Comparison of ENCODE assay signal across 10 cellular contexts in the genomic region with DNA sequence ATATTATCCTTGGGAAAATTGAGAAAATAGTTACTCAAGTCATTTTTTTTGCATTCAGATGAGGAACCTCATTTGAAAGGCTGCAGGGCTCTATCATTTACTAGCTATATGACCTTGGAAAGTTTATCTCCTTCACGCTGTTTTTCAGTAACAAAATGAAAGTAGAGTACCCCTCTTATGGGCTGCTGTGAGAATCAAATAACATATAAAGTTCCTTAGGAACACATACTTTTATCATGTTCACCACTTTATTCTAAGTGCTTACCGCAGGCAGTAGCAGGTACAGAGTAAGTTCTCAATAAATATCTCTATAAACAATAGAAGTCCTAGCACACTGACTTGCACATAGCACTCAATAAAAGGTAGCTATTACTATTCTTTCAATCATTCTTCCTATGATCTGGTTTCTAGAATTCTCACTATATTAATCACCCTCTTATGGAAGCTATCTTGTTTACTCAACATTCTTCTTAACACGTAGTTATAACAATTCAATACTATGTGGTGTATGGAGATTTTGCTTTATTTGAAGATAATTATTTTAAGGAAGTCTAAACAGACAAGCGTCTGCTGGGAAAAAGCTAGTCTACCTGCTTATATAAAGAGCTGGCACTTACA. TPM values are rescaled to one million over a fixed set of nuclear protein-coding genes. Genes with fewer than 3 reads are reported as not detected.
DNase-seq lines count a peak whose midpoint lies in the region; ATAC-seq, FAIRE-seq and TF ChIP-seq lines count a peak whose summit lies in the region.
"Had no signal": no experiment of that assay in that cellular context is flagged by ENCODE, and none has a peak within 500 bp of the region (broad histone marks: within the 10 kb centered on the region; RNA-seq: fewer than 3 reads in every experiment).

No MANE protein-coding gene starts in this region.

- DNase-seq in A549 (ENCODE audit: low read depth in 1 of 2, low spot score in 1 of 2) (no peak), GM23248 (no peak), mesenchymal stem cell (peak; percentile 32), SW480 (ENCODE audit: low spot score) (no peak), A172 (ENCODE audit: low spot score) (no peak)
- DNase-seq in activated naive CD8-positive, alpha-beta T cell treated with anti-CD3 and anti-CD28 coated beads for 36 hours = no peak
- DNase-seq: activated CD8-positive, alpha-beta memory T cell treated with anti-CD3 and anti-CD28 coated beads, Interleukin-2, amount 50 U/mL, for 48 hours; stimulated activated CD4-positive, alpha-beta T cell treated with anti-CD3 and anti-CD28 coated beads, Interleukin-4, amount 100 ng/mL, for 4 hours had no signal

- H3K4me1 Mint-ChIP-seq in activated naive CD8-positive, alpha-beta T cell treated with anti-CD3 and anti-CD28 coated beads for 36 hours = peaks cover 25% of the 10 kb centered on the region

- CTCF ChIA-PET in A549 (lab: Yijun Ruan, JAX) = interaction anchor here (1.0 to 1.1 kb wide), 2 partner anchors 58 to 117 kb away, joined by 3 to 4 read pairs; no protein-coding TSS in a partner anchor

- no peak overlapping the region for H3K14ac ChIP-seq in mesenchymal stem cell (ENCODE audit: low read length in 2 of 2)

- no peaks in the 10 kb centered on the region for H3K9me3 Mint-ChIP-seq in activated naive CD8-positive, alpha-beta T cell treated with anti-CD3 and anti-CD28 coated beads for 36 hours

- H3K4me3 ChIP-seq in A549 = peak overlapping the region; percentile 65
- peak overlapping the region; percentile 94 for H3K4me3 ChIP-seq in GM23248
- H3K4me3 ChIP-seq in mesenchymal stem cell (ENCODE audit: insufficient read depth in 1 of 2, low read depth in 1 of 2, low read length in 2 of 2) = peak overlapping the region in 1 of 2 experiments; percentile 90

- peak overlapping the region; percentile 89 for H3K4me3 Mint-ChIP-seq in activated naive CD8-positive, alpha-beta T cell treated with anti-CD3 and anti-CD28 coated beads for 36 hours

- 63% methylated on average over 4 of the region's 4 CpGs for WGBS in A549 (ENCODE audit: missing lambda C conversion rate)
- 74 to 79% methylated on average over 4 of the region's 4 CpGs for WGBS in GM23248 (ENCODE audit: low coverage in 1 of 2, low lambda C conversion rate in 2 of 2, missing lambda C conversion rate in 2 of 2), 2 experiments
- 61% methylated on average over 1 of the region's 4 CpGs for WGBS in mesenchymal stem cell

- no peak overlapping the region for H2BK15ac ChIP-seq in mesenchymal stem cell (ENCODE audit: low read depth, poor library complexity, severe bottlenecking)

- FAIRE-seq in A549 (lab: Jason Lieb, UNC) = no peak

- no peaks in the 10 kb centered on the region for H3K9me2 ChIP-seq in GM23248 (ENCODE audit: insufficient read depth)

- H3K27ac Mint-ChIP-seq in activated naive CD8-positive, alpha-beta T cell treated with anti-CD3 and anti-CD28 coated beads for 36 hours = peak overlapping the region; percentile 38

- H3K9me3 ChIP-seq in A549 (no peaks in the 10 kb centered on the region), GM23248 (ENCODE audit: low read depth) (no peaks in the 10 kb centered on the region), mesenchymal stem cell (ENCODE audit: control insufficient read depth, low read length) (no peaks in the 10 kb centered on the region)

- H3K4me1 ChIP-seq in A549 (peaks cover 25% of the 10 kb centered on the region), GM23248 (ENCODE audit: insufficient read depth) (peaks cover 35% of the 10 kb centered on the region), mesenchymal stem cell (ENCODE audit: control insufficient read depth, insufficient read depth, low read depth, low read length) (no peaks in the 10 kb centered on the region)

- H3K27ac ChIP-seq in A549 (peak overlapping the region in 1 of 2 experiments; percentile 96; a peak in 3 of 6 replicates), GM23248 (no peak overlapping the region), mesenchymal stem cell (ENCODE audit: low read length, poor library complexity, severe bottlenecking) (no peak overlapping the region)

- peaks cover 46% of the 10 kb centered on the region for H3K79me2 ChIP-seq in GM23248 (ENCODE audit: insufficient read depth)

- no peaks in the 10 kb centered on the region for H3K27me3 Mint-ChIP-seq in activated naive CD8-positive, alpha-beta T cell treated with anti-CD3 and anti-CD28 coated beads for 36 hours

- H3K36me3 Mint-ChIP-seq in activated naive CD8-positive, alpha-beta T cell treated with anti-CD3 and anti-CD28 coated beads for 36 hours = peaks cover 25% of the 10 kb centered on the region

- H4K91ac ChIP-seq in mesenchymal stem cell (ENCODE audit: low read length) = no peak overlapping the region

- H3K36me3 ChIP-seq in GM23248 (ENCODE audit: low read depth) (peaks cover 9% of the 10 kb centered on the region; the same call in 1 of the 2 replicates), mesenchymal stem cell (ENCODE audit: control insufficient read depth in 1 of 2, insufficient read depth in 2 of 2, low read depth in 1 of 2, low read length in 2 of 2) (peaks cover 0 to 9% of the 10 kb centered on the region in 2 experiments)

- TF ChIP-seq POLR2A in A549 (IDR thresholded peaks at IDR 0.05; ENCODE audit: low read length) = no peak

- POLR2A ChIA-PET in A549 (lab: Yijun Ruan, JAX) = no interaction called here

- no peak for ATAC-seq in A549
- no peak for ATAC-seq in HG02798 (IDR thresholded peaks at IDR 0.05; ENCODE audit: poor library complexity, unreplicated experiment)
- no peak for ATAC-seq in HG03095 (IDR thresholded peaks at IDR 0.05; ENCODE audit: unreplicated experiment)

- H2BK120ac ChIP-seq in mesenchymal stem cell (ENCODE audit: low read depth, low read length) = no peak overlapping the region

- H4K20me1 ChIP-seq in GM23248 (ENCODE audit: insufficient read depth) = no peaks in the 10 kb centered on the region

- TF ChIP-seq RAD21 in A549 (conservative IDR thresholded peaks at IDR 0.05 in 1 of 2, IDR thresholded peaks at IDR 0.05 in 1 of 2) = no peak

- H3K27me3 ChIP-seq in GM23248 (replicated peaks; ENCODE audit: insufficient read depth) = no peaks in the 10 kb centered on the region
- H3K27me3 ChIP-seq in mesenchymal stem cell (ENCODE audit: control insufficient read depth in 1 of 2, insufficient read depth in 1 of 2, low read length in 2 of 2) = no peaks in the 10 kb centered on the region

- no peak overlapping the region for H3K18ac ChIP-seq in mesenchymal stem cell (ENCODE audit: low read depth in 1 of 2, low read length in 2 of 2)

- H2AFZ ChIP-seq in GM23248 (no peak overlapping the region), mesenchymal stem cell (ENCODE audit: low read depth, low read length) (no peak overlapping the region)

- in situ Hi-C loops in GM23248 (cut with MboI) = no loop called here

- peaks cover 3% of the 10 kb centered on the region for H3K79me1 ChIP-seq in mesenchymal stem cell (replicated peaks; ENCODE audit: low read length, poor library complexity, severe bottlenecking)

- H2BK5ac ChIP-seq in mesenchymal stem cell (ENCODE audit: low read depth, low read length, poor library complexity, severe bottlenecking) = no peak overlapping the region

- TF ChIP-seq EP300 in A549 (IDR thresholded peaks at IDR 0.05) = no peak

- H2BK12ac ChIP-seq in mesenchymal stem cell (ENCODE audit: low read length in 2 of 2) = no peak overlapping the region

- H3K4me2 ChIP-seq in A549 = peak overlapping the region; percentile 86
- peak overlapping the region; percentile 95 for H3K4me2 ChIP-seq in GM23248 (ENCODE audit: unreplicated experiment)
- no peak overlapping the region for H3K4me2 ChIP-seq in mesenchymal stem cell (ENCODE audit: low read length, poor library complexity, severe bottlenecking)

- H4K8ac ChIP-seq in mesenchymal stem cell (ENCODE audit: low read length) = no peak overlapping the region

- 0 out of 2 replicates have a peak, but pooled peaks cover 7% of the 10 kb centered on the region for H3F3A ChIP-seq in GM23248 (ENCODE audit: insufficient read depth)

- no peak overlapping the region for H2AK5ac ChIP-seq in mesenchymal stem cell (ENCODE audit: low read length, severe bottlenecking)

- H3K9ac ChIP-seq in GM23248 (no peak overlapping the region), mesenchymal stem cell (ENCODE audit: low read length) (peak overlapping the region; percentile 96)

- TF ChIP-seq CTCF in A549 (IDR thresholded peaks at IDR 0.05) = no peak

- no peak overlapping the region for H3K23ac ChIP-seq in mesenchymal stem cell (ENCODE audit: low read length in 2 of 2)

- no peak overlapping the region for H3K4ac ChIP-seq in mesenchymal stem cell (ENCODE audit: low read depth in 1 of 2, low read length in 2 of 2)

RNA-seq across cellular contexts. Expression of a gene that starts 1.9 kb away (rescaled TPM):
- polyA plus RNA-seq in A549 (2011; rRNA removed) (7.7 and 9.3 TPM in 2 replicates), A549 (2017; fragmentation: RNase III; extraction: RNeasy Plus Mini Kit Qiagen cat#74134 plus additional on column Dnase treatment) (4.4 to 6.2 TPM (median 6.0 TPM) in 3 replicates), GM23248 (2016; fragmentation: Nextera tagmentation; extraction: Ambion mirVana) (1.8 and 2.2 TPM in 2 replicates)
- polyA plus RNA-seq in A549 (2012; cell fraction: cytosol; rRNA removed) = 8.7 and 9.1 TPM in 2 replicates
- 7.9 and 12.2 TPM in 2 replicates for polyA plus RNA-seq in A549 (2012; cell fraction: nucleus; rRNA removed)
- 11.6 and 12.6 TPM in 2 replicates for polyA minus RNA-seq in A549 (2011; rRNA and poly(A)+ RNA removed)
- total RNA-seq in GM23248 (2014; rRNA removed; shearing (Covaris generic)) = 2.1 and 4.8 TPM in 2 replicates
- total RNA-seq in activated naive CD8-positive, alpha-beta T cell treated with anti-CD3 and anti-CD28 coated beads for 36 hours = 1 to 10 TPM; 5.7 to 6.2 TPM
- 3.3 TPM for polyA plus RNA-seq in mesenchymal stem cell (2013, experiment 1 of 2)
- 3.0 TPM for polyA plus RNA-seq in mesenchymal stem cell (2013, experiment 2 of 2)
- total RNA-seq in A172 (2014; rRNA removed; shearing (Covaris generic)) = 4.1 and 4.6 TPM in 2 replicates

RNA-seq across cellular contexts. Expression of a gene that starts 2.1 kb away (rescaled TPM):
- polyA plus RNA-seq in A549 (2011; rRNA removed) (41.2 and 52.2 TPM in 2 replicates), A549 (2017; fragmentation: RNase III; extraction: RNeasy Plus Mini Kit Qiagen cat#74134 plus additional on column Dnase treatment) (31.6 to 36.2 TPM (median 33.6 TPM) in 3 replicates), GM23248 (2016; fragmentation: Nextera tagmentation; extraction: Ambion mirVana) (57.0 and 60.9 TPM in 2 replicates)
- polyA plus RNA-seq in A549 (2012; cell fraction: cytosol; rRNA removed) = 12.2 and 13.5 TPM in 2 replicates
- polyA plus RNA-seq in A549 (2012; cell fraction: nucleus; rRNA removed) = 5.0 and 5.5 TPM in 2 replicates
- 50.8 and 57.6 TPM in 2 replicates for polyA minus RNA-seq in A549 (2011; rRNA and poly(A)+ RNA removed)
- 48.6 and 58.3 TPM in 2 replicates for total RNA-seq in GM23248 (2014; rRNA removed; shearing (Covaris generic))
- 10 to 100 TPM; 45.4 to 47.3 TPM for total RNA-seq in activated naive CD8-positive, alpha-beta T cell treated with anti-CD3 and anti-CD28 coated beads for 36 hours
- polyA plus RNA-seq in mesenchymal stem cell (2013, experiment 1 of 2) = 46.6 TPM
- polyA plus RNA-seq in mesenchymal stem cell (2013, experiment 2 of 2) = 48.4 TPM
- 39.3 and 52.8 TPM in 2 replicates for total RNA-seq in A172 (2014; rRNA removed; shearing (Covaris generic))

RNA-seq across cellular contexts. Expression of a gene that starts 40.9 kb away (rescaled TPM):
- 215 and 226 TPM in 2 replicates for polyA plus RNA-seq in A549 (2011; rRNA removed)
- 175 and 229 TPM in 2 replicates for polyA plus RNA-seq in A549 (2012; cell fraction: cytosol; rRNA removed)
- polyA plus RNA-seq in A549 (2012; cell fraction: nucleus; rRNA removed) = 74.8 and 117 TPM in 2 replicates
- 192 to 218 TPM (median 214 TPM) in 3 replicates for polyA plus RNA-seq in A549 (2017; fragmentation: RNase III; extraction: RNeasy Plus Mini Kit Qiagen cat#74134 plus additional on column Dnase treatment)
- polyA minus RNA-seq in A549 (2011; rRNA and poly(A)+ RNA removed) = 22.4 and 22.6 TPM in 2 replicates
- 245 and 350 TPM in 2 replicates for total RNA-seq in GM23248 (2014; rRNA removed; shearing (Covaris generic))
- polyA plus RNA-seq in GM23248 (2016; fragmentation: Nextera tagmentation; extraction: Ambion mirVana) = 407 and 418 TPM in 2 replicates
- 10 to 100 TPM; 68.9 to 71.7 TPM for total RNA-seq in activated naive CD8-positive, alpha-beta T cell treated with anti-CD3 and anti-CD28 coated beads for 36 hours
- 226 TPM for polyA plus RNA-seq in mesenchymal stem cell (2013, experiment 1 of 2)
- 226 TPM for polyA plus RNA-seq in mesenchymal stem cell (2013, experiment 2 of 2)
- total RNA-seq in A172 (2014; rRNA removed; shearing (Covaris generic)) = 136 and 168 TPM in 2 replicates
